In genomic region chrX:8306296-8306975, GRCh38 we compare ENCODE assay signal across 17 cellular contexts.
DNase-seq lines count a peak whose midpoint lies in the region; ATAC-seq, FAIRE-seq and TF ChIP-seq lines count a peak whose summit lies in the region.
"Had no signal": no experiment of that assay in that cellular context is flagged by ENCODE, and none has a peak within 500 bp of the region (broad histone marks: within the 10 kb centered on the region; RNA-seq: fewer than 3 reads in every experiment).

No MANE protein-coding gene starts in this region.

- peak in 38 of 56 donors; percentile 0 to 47 (median 5) for DNase-seq in amygdala (lab: John Stamatoyannopoulos, UW)
- DNase-seq in head of caudate nucleus, result peak in 24 of 42 donors; percentile 0 to 59 (median 26)
- peak in 38 of 56 donors; percentile 0 to 56 (median 4) for DNase-seq in nucleus accumbens (lab: John Stamatoyannopoulos, UW)
- no peak for DNase-seq in esophagus muscularis mucosa (ENCODE audit: extremely low spot score)
- no peak for DNase-seq in RCC 7860 (ENCODE audit: low spot score)
- DNase-seq: Caco-2; CD8-positive, alpha-beta memory T cell; DND-41; GF-D8; GM23248 had no signal

- no peak for FAIRE-seq in RCC 7860 (lab: Jason Lieb, UNC)
- FAIRE-seq: A204.1, H54 had no signal

- no peaks in the 10 kb centered on the region for H3K36me3 ChIP-seq in esophagus muscularis mucosa
- H3K36me3 ChIP-seq: BLaER1 had no signal

- H3K27ac ChIP-seq in esophagus muscularis mucosa (replicated peaks in 1 of 4), result no peak overlapping the region
- H3K27ac ChIP-seq: BLaER1, GM23248, HL-60 had no signal

- no peak for ATAC-seq in GM21528 (IDR thresholded peaks at IDR 0.05; ENCODE audit: low FRiP score, unreplicated experiment)
- ATAC-seq in GM18873 (IDR thresholded peaks at IDR 0.05; ENCODE audit: low FRiP score, unreplicated experiment), result no peak
- ATAC-seq: HCT116 had no signal

- no peaks in the 10 kb centered on the region for H3K9me3 ChIP-seq in esophagus muscularis mucosa
- H3K9me3 ChIP-seq: BLaER1, Caco-2 had no signal

- no peaks in the 10 kb centered on the region for H3K4me1 ChIP-seq in esophagus muscularis mucosa
- H3K4me1 ChIP-seq: BLaER1, Caco-2 had no signal

- H3K4me3 ChIP-seq in esophagus muscularis mucosa, result no peak overlapping the region
- H3K4me3 ChIP-seq: BLaER1, GM23248 had no signal

- 78% methylated on average over 2 of the region's 4 CpGs for WGBS in esophagus muscularis mucosa

- no peak for TF ChIP-seq CTCF in esophagus muscularis mucosa (IDR thresholded peaks at IDR 0.05)

- H3K27me3 ChIP-seq in esophagus muscularis mucosa, result no peaks in the 10 kb centered on the region
- H3K27me3 ChIP-seq: BLaER1 had no signal

- intact Hi-C loops in head of caudate nucleus (cut with DNase I) (no loop called here), esophagus muscularis mucosa (cut with DNase I) (no loop called here)

- no peak for TF ChIP-seq EP300 in esophagus muscularis mucosa (IDR thresholded peaks at IDR 0.05)

- TF ChIP-seq POLR2A in esophagus muscularis mucosa (IDR thresholded peaks at IDR 0.05; ENCODE audit: low read depth), result no peak

Comparison
In these comparisons a context has a peak if more than half of its experiments do, and no peak if none do; other contexts are left out.
1. DNase-seq: peak in amygdala (38 of 56), head of caudate nucleus (24 of 42) and nucleus accumbens (38 of 56); none in esophagus muscularis mucosa (single experiment) and RCC 7860 (single experiment).